In the genomic region with DNA sequence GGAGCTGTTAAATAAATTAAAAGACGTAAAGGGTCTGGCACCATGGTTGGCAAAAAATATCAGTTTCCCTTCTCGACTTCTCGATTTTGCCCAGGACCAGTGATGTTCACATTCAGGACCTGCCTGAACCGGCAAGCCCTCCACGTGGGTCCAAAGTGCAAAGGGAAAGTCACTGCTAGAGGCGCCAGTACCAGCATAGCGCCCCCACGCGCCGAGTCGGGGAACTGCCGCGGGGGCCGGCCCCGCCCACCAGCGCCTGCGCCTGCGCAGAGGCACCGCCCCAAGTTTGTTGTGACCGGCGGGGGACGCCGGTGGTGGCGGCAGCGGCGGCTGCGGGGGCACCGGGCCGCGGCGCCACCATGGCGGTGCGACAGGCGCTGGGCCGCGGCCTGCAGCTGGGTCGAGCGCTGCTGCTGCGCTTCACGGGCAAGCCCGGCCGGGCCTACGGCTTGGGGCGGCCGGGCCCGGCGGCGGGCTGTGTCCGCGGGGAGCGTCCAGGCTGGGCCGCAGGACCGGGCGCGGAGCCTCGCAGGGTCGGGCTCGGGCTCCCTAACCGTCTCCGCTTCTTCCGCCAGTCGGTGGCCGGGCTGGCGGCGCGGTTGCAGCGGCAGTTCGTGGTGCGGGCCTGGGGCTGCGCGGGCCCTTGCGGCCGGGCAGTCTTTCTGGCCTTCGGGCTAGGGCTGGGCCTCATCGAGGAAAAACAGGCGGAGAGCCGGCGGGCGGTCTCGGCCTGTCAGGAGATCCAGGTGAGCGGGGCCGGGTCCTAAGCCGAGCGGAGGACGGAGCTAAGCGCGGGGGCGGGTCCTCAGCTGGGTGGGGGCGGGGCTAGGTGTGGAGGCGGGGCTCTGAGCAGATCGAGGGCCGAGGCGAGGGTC, we compare ENCODE assay signal across 1 cellular context.
A peak's percentile ranks its signal among the peaks of the same experiment; 100 is the strongest.
TF ChIP-seq lines count a peak whose summit lies in the region.

TSS of gene PINK1 (plus strand) at position 269 of the 875 bp plus-strand sequence. CDS start at position 360, 91 bp downstream.

TF ChIP-seq in HepG2, 621 proteins besides CTCF, POLR2A, EP300 and RAD21 (continued from another document and continues in another):
- TF ChIP-seq TFE3 (CRISPR knock-in tag; IDR thresholded peaks at IDR 0.05) (0 out of 2 replicates have a peak, but pooled peaks have one; percentile 20), RBM22 (optimal IDR thresholded peaks at IDR 0.05; ENCODE audit: low read length) (no peak), HMG20B (CRISPR knock-in tag; conservative IDR thresholded peaks at IDR 0.05) (no peak), ZNF772 (CRISPR knock-in tag; IDR thresholded peaks at IDR 0.05) (peak; percentile 64; the same call in 1 of the 2 replicates), ZNF460 (CRISPR knock-in tag; IDR thresholded peaks at IDR 0.05; ENCODE audit: borderline replicate concordance) (no peak), ZIK1 (CRISPR knock-in tag; IDR thresholded peaks at IDR 0.05; ENCODE audit: borderline replicate concordance, low read depth) (no peak), GABPA (IDR thresholded peaks at IDR 0.05; ENCODE audit: low read depth, low read length) (no peak), GABPA (CRISPR knock-in tag; IDR thresholded peaks at IDR 0.05; ENCODE audit: low read depth) (no peak), ZNF484 (CRISPR knock-in tag; IDR thresholded peaks at IDR 0.05; ENCODE audit: borderline replicate concordance, low read depth) (no peak), SP4 (CRISPR knock-in tag; IDR thresholded peaks at IDR 0.05) (peak; percentile 80; the same call in 1 of the 2 replicates), SETDB1 (CRISPR knock-in tag; IDR thresholded peaks at IDR 0.05; ENCODE audit: borderline replicate concordance) (no peak), ZSCAN25 (CRISPR knock-in tag; IDR thresholded peaks at IDR 0.05) (no peak), MBD4 (IDR thresholded peaks at IDR 0.05; ENCODE audit: borderline replicate concordance, low read length) (no peak), POLR2AphosphoS5 (IDR thresholded peaks at IDR 0.05; ENCODE audit: low read depth, low read length) (peak; percentile 51; the same call in 1 of the 2 replicates), ARNT (IDR thresholded peaks at IDR 0.05) (no peak), ZBTB33 (CRISPR knock-in tag; IDR thresholded peaks at IDR 0.05) (no peak), ZNF530 (CRISPR knock-in tag; IDR thresholded peaks at IDR 0.05; ENCODE audit: low read depth) (no peak), NFE2L2 (IDR thresholded peaks at IDR 0.05; ENCODE audit: low read length) (no peak), RELA (CRISPR knock-in tag; IDR thresholded peaks at IDR 0.05) (no peak), NCOA2 (CRISPR knock-in tag; IDR thresholded peaks at IDR 0.05) (peak; percentile 33; the same call in 1 of the 2 replicates), SIN3B (IDR thresholded peaks at IDR 0.05; ENCODE audit: low read length) (no peak), NR2C2 (CRISPR knock-in tag; IDR thresholded peaks at IDR 0.05; ENCODE audit: borderline replicate concordance) (no peak), ZNF552 (CRISPR knock-in tag; IDR thresholded peaks at IDR 0.05; ENCODE audit: borderline replicate concordance) (no peak), KDM4B (CRISPR knock-in tag; IDR thresholded peaks at IDR 0.05) (peak; percentile 39; the same call in 1 of the 2 replicates), ZNF407 (CRISPR knock-in tag; IDR thresholded peaks at IDR 0.05; ENCODE audit: not compliant biosample characterization) (no peak), ZBTB39 (CRISPR knock-in tag; IDR thresholded peaks at IDR 0.05) (no peak)
- TF ChIP-seq, protein P1, sequence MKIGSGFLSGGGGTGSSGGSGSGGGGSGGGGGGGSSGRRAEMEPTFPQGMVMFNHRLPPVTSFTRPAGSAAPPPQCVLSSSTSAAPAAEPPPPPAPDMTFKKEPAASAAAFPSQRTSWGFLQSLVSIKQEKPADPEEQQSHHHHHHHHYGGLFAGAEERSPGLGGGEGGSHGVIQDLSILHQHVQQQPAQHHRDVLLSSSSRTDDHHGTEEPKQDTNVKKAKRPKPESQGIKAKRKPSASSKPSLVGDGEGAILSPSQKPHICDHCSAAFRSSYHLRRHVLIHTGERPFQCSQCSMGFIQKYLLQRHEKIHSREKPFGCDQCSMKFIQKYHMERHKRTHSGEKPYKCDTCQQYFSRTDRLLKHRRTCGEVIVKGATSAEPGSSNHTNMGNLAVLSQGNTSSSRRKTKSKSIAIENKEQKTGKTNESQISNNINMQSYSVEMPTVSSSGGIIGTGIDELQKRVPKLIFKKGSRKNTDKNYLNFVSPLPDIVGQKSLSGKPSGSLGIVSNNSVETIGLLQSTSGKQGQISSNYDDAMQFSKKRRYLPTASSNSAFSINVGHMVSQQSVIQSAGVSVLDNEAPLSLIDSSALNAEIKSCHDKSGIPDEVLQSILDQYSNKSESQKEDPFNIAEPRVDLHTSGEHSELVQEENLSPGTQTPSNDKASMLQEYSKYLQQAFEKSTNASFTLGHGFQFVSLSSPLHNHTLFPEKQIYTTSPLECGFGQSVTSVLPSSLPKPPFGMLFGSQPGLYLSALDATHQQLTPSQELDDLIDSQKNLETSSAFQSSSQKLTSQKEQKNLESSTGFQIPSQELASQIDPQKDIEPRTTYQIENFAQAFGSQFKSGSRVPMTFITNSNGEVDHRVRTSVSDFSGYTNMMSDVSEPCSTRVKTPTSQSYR (CRISPR knock-in tag; IDR thresholded peaks at IDR 0.05; ENCODE audit: borderline replicate concordance) = peak; percentile 35; the same call in 1 of the 2 replicates
- TF ChIP-seq, protein P2, sequence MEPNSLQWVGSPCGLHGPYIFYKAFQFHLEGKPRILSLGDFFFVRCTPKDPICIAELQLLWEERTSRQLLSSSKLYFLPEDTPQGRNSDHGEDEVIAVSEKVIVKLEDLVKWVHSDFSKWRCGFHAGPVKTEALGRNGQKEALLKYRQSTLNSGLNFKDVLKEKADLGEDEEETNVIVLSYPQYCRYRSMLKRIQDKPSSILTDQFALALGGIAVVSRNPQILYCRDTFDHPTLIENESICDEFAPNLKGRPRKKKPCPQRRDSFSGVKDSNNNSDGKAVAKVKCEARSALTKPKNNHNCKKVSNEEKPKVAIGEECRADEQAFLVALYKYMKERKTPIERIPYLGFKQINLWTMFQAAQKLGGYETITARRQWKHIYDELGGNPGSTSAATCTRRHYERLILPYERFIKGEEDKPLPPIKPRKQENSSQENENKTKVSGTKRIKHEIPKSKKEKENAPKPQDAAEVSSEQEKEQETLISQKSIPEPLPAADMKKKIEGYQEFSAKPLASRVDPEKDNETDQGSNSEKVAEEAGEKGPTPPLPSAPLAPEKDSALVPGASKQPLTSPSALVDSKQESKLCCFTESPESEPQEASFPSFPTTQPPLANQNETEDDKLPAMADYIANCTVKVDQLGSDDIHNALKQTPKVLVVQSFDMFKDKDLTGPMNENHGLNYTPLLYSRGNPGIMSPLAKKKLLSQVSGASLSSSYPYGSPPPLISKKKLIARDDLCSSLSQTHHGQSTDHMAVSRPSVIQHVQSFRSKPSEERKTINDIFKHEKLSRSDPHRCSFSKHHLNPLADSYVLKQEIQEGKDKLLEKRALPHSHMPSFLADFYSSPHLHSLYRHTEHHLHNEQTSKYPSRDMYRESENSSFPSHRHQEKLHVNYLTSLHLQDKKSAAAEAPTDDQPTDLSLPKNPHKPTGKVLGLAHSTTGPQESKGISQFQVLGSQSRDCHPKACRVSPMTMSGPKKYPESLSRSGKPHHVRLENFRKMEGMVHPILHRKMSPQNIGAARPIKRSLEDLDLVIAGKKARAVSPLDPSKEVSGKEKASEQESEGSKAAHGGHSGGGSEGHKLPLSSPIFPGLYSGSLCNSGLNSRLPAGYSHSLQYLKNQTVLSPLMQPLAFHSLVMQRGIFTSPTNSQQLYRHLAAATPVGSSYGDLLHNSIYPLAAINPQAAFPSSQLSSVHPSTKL (CRISPR knock-in tag; IDR thresholded peaks at IDR 0.05) = peak; percentile 48; the same call in 1 of the 2 replicates
- TF ChIP-seq, protein P3, sequence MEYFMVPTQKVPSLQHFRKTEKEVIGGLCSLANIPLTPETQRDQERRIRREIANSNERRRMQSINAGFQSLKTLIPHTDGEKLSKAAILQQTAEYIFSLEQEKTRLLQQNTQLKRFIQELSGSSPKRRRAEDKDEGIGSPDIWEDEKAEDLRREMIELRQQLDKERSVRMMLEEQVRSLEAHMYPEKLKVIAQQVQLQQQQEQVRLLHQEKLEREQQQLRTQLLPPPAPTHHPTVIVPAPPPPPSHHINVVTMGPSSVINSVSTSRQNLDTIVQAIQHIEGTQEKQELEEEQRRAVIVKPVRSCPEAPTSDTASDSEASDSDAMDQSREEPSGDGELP (IDR thresholded peaks at IDR 0.05; ENCODE audit: borderline replicate concordance, low read depth) = peak; percentile 71; the same call in 1 of the 2 replicates
